Comparison of ENCODE assay signal across 1 cellular context in genomic region chr1:225886159-225887029, GRCh38.
TF ChIP-seq lines count a peak whose summit lies in the region.

No MANE protein-coding gene starts in this region.

TF ChIP-seq in liver, 16 proteins besides CTCF, POLR2A, EP300 and RAD21 (continued from another document):
- TF ChIP-seq ZBTB33 (IDR thresholded peaks at IDR 0.05) (peak; percentile 41), SP1 (IDR thresholded peaks at IDR 0.05) (peak; percentile 77)
